8 cellular contexts compared by ENCODE assay signal in the genomic region with DNA sequence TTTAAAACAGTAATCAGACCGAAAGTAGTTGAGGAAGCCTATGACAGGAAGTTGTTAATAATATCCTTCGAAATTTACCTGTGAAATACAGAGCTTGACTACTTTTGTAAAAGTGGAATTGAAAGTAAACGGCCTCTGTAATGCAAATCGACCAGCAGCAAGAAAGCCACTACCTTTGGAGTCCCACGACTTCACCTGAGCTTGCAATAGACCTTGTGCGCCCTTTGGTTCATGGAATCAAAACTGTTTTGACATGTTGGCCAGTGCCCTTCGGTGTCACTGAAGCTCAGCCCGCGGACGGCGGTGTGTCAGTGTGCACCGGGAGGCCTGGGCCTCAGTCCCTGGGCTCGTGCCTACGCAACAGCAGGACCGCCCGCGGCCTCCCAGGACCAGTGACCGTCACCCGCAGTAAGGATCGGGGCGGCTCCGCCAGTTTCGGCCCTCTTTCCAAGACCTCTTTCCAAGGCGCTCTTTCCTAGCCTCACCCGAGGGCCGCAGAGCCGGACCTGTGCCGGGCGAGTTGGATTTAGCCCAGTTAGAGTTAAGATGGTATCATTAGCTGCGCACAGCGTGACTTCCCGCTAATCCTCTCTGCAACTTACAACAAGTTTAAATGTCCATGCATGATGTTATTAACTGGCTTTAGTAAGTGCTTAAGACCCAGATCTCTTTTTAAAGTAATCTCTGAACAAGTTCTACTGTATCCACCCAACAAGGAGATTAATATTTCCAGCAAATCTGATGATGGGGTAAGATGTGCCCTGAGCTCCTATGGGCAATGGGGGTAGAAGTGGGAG.
DNase-seq lines count a peak whose midpoint lies in the region; ATAC-seq, FAIRE-seq and TF ChIP-seq lines count a peak whose summit lies in the region.

No MANE protein-coding gene starts in this region.

- no peaks in the 10 kb centered on the region for H3K9me3 ChIP-seq in SJSA1 (replicated peaks)

- H3K36me3 ChIP-seq in SJSA1, result no peaks in the 10 kb centered on the region

- FAIRE-seq in HTR-8/SVneo (lab: Jason Lieb, UNC), result no peak

- H3K27me3 Mint-ChIP-seq in HFFc6 (ENCODE audit: insufficient read depth) (peaks cover 21% of the 10 kb centered on the region), memory B cell (peaks cover 18% of the 10 kb centered on the region)

- peaks cover 7% of the 10 kb centered on the region for H3K4me1 ChIP-seq in SJSA1 (replicated peaks)

- H3K4me1 Mint-ChIP-seq in HFFc6 (ENCODE audit: low read depth), result peaks cover 11% of the 10 kb centered on the region; the same call in 1 of the 2 replicates
- peaks cover 6% of the 10 kb centered on the region for H3K4me1 Mint-ChIP-seq in memory B cell

- ATAC-seq in GM18517 (IDR thresholded peaks at IDR 0.05; ENCODE audit: unreplicated experiment) (peak; percentile 42), memory B cell (ENCODE audit: low read depth) (peak; percentile 85)

- H3K27ac Mint-ChIP-seq in HFFc6, result no peak overlapping the region
- peak overlapping the region; percentile 73 for H3K27ac Mint-ChIP-seq in memory B cell

- DNase-seq in HFFc6 (no peak), SJSA1 (ENCODE audit: low read depth in 1 of 2, low spot score in 2 of 2) (no peak), memory B cell (ENCODE audit: low spot score in 2 of 2) (peak in 1 of 2 donors; percentile 27), NCI-H748 (lab: John Stamatoyannopoulos, UW; ENCODE audit: unreplicated experiment) (no peak), NCI-H1048 (lab: John Stamatoyannopoulos, UW) (no peak), T-helper 9 cell (no peak), HTR-8/SVneo (ENCODE audit: insufficient read length, low spot score) (no peak)

- TF ChIP-seq CTCF in HFFc6 (IDR thresholded peaks at IDR 0.05), result no peak

- no peak overlapping the region for H3K4me3 ChIP-seq in SJSA1

- peak overlapping the region; percentile 25; the same call in 1 of the 2 replicates for H3K4me3 Mint-ChIP-seq in HFFc6
- peak overlapping the region; percentile 56 for H3K4me3 Mint-ChIP-seq in memory B cell

- H3K9me3 Mint-ChIP-seq in HFFc6, result no peaks in the 10 kb centered on the region
- peaks cover 2% of the 10 kb centered on the region for H3K9me3 Mint-ChIP-seq in memory B cell

- H3K27ac ChIP-seq in SJSA1, result peak overlapping the region; percentile 79

- no peaks in the 10 kb centered on the region for H3K27me3 ChIP-seq in SJSA1 (replicated peaks)

- no peaks in the 10 kb centered on the region for H3K36me3 Mint-ChIP-seq in HFFc6 (ENCODE audit: low read depth)
- no peaks in the 10 kb centered on the region for H3K36me3 Mint-ChIP-seq in memory B cell
